In the genomic region with DNA sequence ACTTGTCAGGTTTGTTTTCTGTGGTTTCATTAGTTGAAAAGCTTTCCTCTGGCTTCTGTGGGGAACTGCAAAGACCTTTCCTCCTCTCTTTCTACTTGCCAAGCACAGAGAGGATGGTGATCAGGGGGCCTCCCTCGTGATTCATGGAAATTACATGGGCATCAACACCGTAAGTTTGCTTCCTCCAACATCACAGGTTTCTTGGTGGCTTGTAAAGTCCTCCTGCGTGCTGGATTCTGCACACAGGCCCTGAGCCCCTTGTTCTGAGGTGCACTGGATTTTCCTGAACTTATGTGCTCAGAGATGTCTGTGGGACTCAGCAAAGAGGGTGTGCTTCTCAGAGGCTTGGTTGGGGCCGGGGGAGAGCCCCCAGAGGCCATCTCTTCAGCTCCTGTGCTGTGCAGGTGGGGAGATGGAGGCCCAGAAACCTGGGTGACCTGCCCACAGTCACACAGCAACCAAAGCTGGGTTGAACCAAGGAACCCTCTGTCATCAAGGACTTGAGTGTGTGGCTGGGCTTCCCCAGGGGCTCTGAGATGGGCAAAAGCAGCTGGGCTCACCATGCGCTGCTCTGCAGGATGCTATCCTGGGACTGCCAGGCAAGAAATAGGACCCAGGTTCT, we compare ENCODE assay signal across 23 cellular contexts. TPM values are rescaled to one million over a fixed set of nuclear protein-coding genes. Genes with fewer than 3 reads are reported as not detected.
DNase-seq lines count a peak whose midpoint lies in the region; ATAC-seq and TF ChIP-seq lines count a peak whose summit lies in the region.
"Had no signal": no experiment of that assay in that cellular context is flagged by ENCODE, and none has a peak within 500 bp of the region (broad histone marks: within the 10 kb centered on the region; RNA-seq: fewer than 3 reads in every experiment).

No MANE protein-coding gene starts in this region.

- H3K4me1 Mint-ChIP-seq in MCF 10A (ENCODE audit: insufficient read depth, unreplicated experiment): no peaks in the 10 kb centered on the region
- H3K4me1 Mint-ChIP-seq in activated T-helper 17 cell treated with anti-CD3 and anti-CD28 coated beads, Interleukin-2, amount 50 U/mL, for 72 hours: peaks cover 7% of the 10 kb centered on the region
- peaks cover 24 to 47% (median 34%) of the 10 kb centered on the region in 4 donors for H3K4me1 Mint-ChIP-seq in naive thymus-derived CD8-positive, alpha-beta T cell

- no TSS peak for BruUV-seq in MCF 10A (replicated peaks; lab: Mats Ljungman, UMichigan)

- no peak overlapping the region for H3K4me3 ChIP-seq in breast epithelium
- no peak overlapping the region for H3K4me3 ChIP-seq in subcutaneous abdominal adipose tissue (ENCODE audit: low read depth in 1 of 5, low read length in 5 of 5)
- H3K4me3 ChIP-seq: ascending aorta, GM23338, Peyer's patch, SJSA1, smooth muscle cell had no signal

- H3K36me3 ChIP-seq in breast epithelium (no peaks in the 10 kb centered on the region), subcutaneous abdominal adipose tissue (ENCODE audit: control insufficient read depth in 5 of 5, insufficient read depth in 5 of 5, low read length in 5 of 5) (no peaks in the 10 kb centered on the region)
- H3K36me3 ChIP-seq: Peyer's patch, SJSA1 had no signal

- no peaks in the 10 kb centered on the region for H3K36me3 Mint-ChIP-seq in MCF 10A (ENCODE audit: insufficient read depth, unreplicated experiment)
- H3K36me3 Mint-ChIP-seq in activated T-helper 17 cell treated with anti-CD3 and anti-CD28 coated beads, Interleukin-2, amount 50 U/mL, for 72 hours (ENCODE audit: low read depth): no peaks in the 10 kb centered on the region
- H3K36me3 Mint-ChIP-seq in naive thymus-derived CD8-positive, alpha-beta T cell: no peaks in the 10 kb centered on the region
- H3K36me3 Mint-ChIP-seq: CD14-positive monocyte had no signal

- DNase-seq in breast epithelium (ENCODE audit: low spot score in 2 of 2): no peak
- DNase-seq in MCF 10A (ENCODE audit: unreplicated experiment): no peak
- DNase-seq in naive thymus-derived CD8-positive, alpha-beta T cell: no peak
- DNase-seq in NCI-H2227 treated with DMSO at 0.1 percent for 48 hours (lab: John Stamatoyannopoulos, UW): no peak
- no peak for DNase-seq in DMS79 (lab: John Stamatoyannopoulos, UW)
- DNase-seq: activated CD8-positive, alpha-beta memory T cell treated with anti-CD3 and anti-CD28 coated beads, Interleukin-2, amount 50 U/mL, for 4 hours; foreskin fibroblast; hippocampal formation; NCI-H1417 treated with DMSO at 0.1 percent for 48 hours; NCI-H524 treated with DMSO at 0.1 percent for 48 hours; Peyer's patch; stimulated activated CD4-positive, alpha-beta T cell treated with anti-CD3 and anti-CD28 coated beads, Interleukin-2, amount 100 ng/mL, for 48 hours; stimulated activated naive CD4-positive, alpha-beta T cell had no signal

- H3K27ac Mint-ChIP-seq in MCF 10A (ENCODE audit: low read depth, unreplicated experiment): no peak overlapping the region
- H3K27ac Mint-ChIP-seq in activated T-helper 17 cell treated with anti-CD3 and anti-CD28 coated beads, Interleukin-2, amount 50 U/mL, for 72 hours: peak overlapping the region; percentile 28
- H3K27ac Mint-ChIP-seq in naive thymus-derived CD8-positive, alpha-beta T cell: peak overlapping the region; percentile 33 to 95 (median 79)
- H3K27ac Mint-ChIP-seq: CD14-positive monocyte; T-helper 1 cell treated with Interleukin-12 subunit alpha and Interleukin-12 subunit beta and Interleukin-4 antibody, amounts not matched to agents 30 μg/mL and 1 μg/mL, for 36 hours had no signal

- POLR2A ChIA-PET in MCF 10A (lab: Yijun Ruan, JAX): no interaction called here
- POLR2A ChIA-PET in naive thymus-derived CD8-positive, alpha-beta T cell (lab: Charles Lee): interaction anchor here (0.6 to 1.9 kb wide), 8 partner anchors 8 to 51 kb away, joined by 3 to 9 read pairs (median 3); no protein-coding TSS in a partner anchor

- H3K27me3 ChIP-seq in breast epithelium (no peaks in the 10 kb centered on the region), subcutaneous abdominal adipose tissue (ENCODE audit: control insufficient read depth in 5 of 5, insufficient read depth in 4 of 5, low read length in 5 of 5) (no peaks in the 10 kb centered on the region)
- H3K27me3 ChIP-seq: ascending aorta, Peyer's patch, SJSA1 had no signal

- no peaks in the 10 kb centered on the region for H3K27me3 Mint-ChIP-seq in MCF 10A (ENCODE audit: insufficient read depth, unreplicated experiment)
- no peaks in the 10 kb centered on the region for H3K27me3 Mint-ChIP-seq in activated T-helper 17 cell treated with anti-CD3 and anti-CD28 coated beads, Interleukin-2, amount 50 U/mL, for 72 hours
- H3K27me3 Mint-ChIP-seq in naive thymus-derived CD8-positive, alpha-beta T cell: no peaks in the 10 kb centered on the region
- H3K27me3 Mint-ChIP-seq: central memory CD8-positive, alpha-beta T cell had no signal

- intact Hi-C loops in breast epithelium (cut with DNase I; ENCODE audit: low total_unique reads) (no loop called here), MCF 10A (cut with micrococcal nuclease) (no loop called here)

- no peak overlapping the region for H3K4me3 Mint-ChIP-seq in MCF 10A (ENCODE audit: unreplicated experiment)
- H3K4me3 Mint-ChIP-seq in activated T-helper 17 cell treated with anti-CD3 and anti-CD28 coated beads, Interleukin-2, amount 50 U/mL, for 72 hours: no peak overlapping the region
- peak overlapping the region in 7 of 10 donors; percentile 13 to 68 (median 40) for H3K4me3 Mint-ChIP-seq in naive thymus-derived CD8-positive, alpha-beta T cell
- H3K4me3 Mint-ChIP-seq: CD14-positive monocyte; central memory CD8-positive, alpha-beta T cell; GM23338; T-helper 1 cell treated with Interleukin-12 subunit alpha and Interleukin-12 subunit beta and Interleukin-4 antibody, amounts not matched to agents 30 μg/mL and 1 μg/mL, for 36 hours had no signal

- peak; percentile 39 for ATAC-seq in activated T-helper 17 cell treated with anti-CD3 and anti-CD28 coated beads, Interleukin-2, amount 50 U/mL, for 72 hours (replicated peaks)
- peak; percentile 38 to 44 for ATAC-seq in naive thymus-derived CD8-positive, alpha-beta T cell
- ATAC-seq in GM18873 (IDR thresholded peaks at IDR 0.05; ENCODE audit: low FRiP score, unreplicated experiment): no peak

- TF ChIP-seq POLR2A in breast epithelium (IDR thresholded peaks at IDR 0.05): no peak

- CTCF ChIA-PET in MCF 10A (lab: Yijun Ruan, JAX): interaction anchor here (0.7 kb wide), 1 partner anchor 10 kb away, joined by 3 read pairs; no protein-coding TSS in a partner anchor

- no peaks in the 10 kb centered on the region for H3K4me1 ChIP-seq in breast epithelium
- H3K4me1 ChIP-seq in subcutaneous abdominal adipose tissue (ENCODE audit: control insufficient read depth in 5 of 5, insufficient read depth in 5 of 5, low read length in 5 of 5): peaks cover 2 to 33% (median 9%) of the 10 kb centered on the region in 5 donors

- H3K9me3 ChIP-seq in breast epithelium (no peaks in the 10 kb centered on the region), subcutaneous abdominal adipose tissue (ENCODE audit: control insufficient read depth in 5 of 5, low read length in 5 of 5) (no peaks in the 10 kb centered on the region)
- H3K9me3 ChIP-seq: ascending aorta, Peyer's patch, SJSA1 had no signal

- no peaks in the 10 kb centered on the region for H3K9me3 Mint-ChIP-seq in MCF 10A (ENCODE audit: unreplicated experiment)
- no peaks in the 10 kb centered on the region for H3K9me3 Mint-ChIP-seq in activated T-helper 17 cell treated with anti-CD3 and anti-CD28 coated beads, Interleukin-2, amount 50 U/mL, for 72 hours
- H3K9me3 Mint-ChIP-seq in naive thymus-derived CD8-positive, alpha-beta T cell: no peaks in the 10 kb centered on the region
- H3K9me3 Mint-ChIP-seq: CD14-positive monocyte; central memory CD8-positive, alpha-beta T cell; GM23338; T-helper 1 cell treated with Interleukin-12 subunit alpha and Interleukin-12 subunit beta and Interleukin-4 antibody, amounts not matched to agents 30 μg/mL and 1 μg/mL, for 36 hours had no signal

- H3K27ac ChIP-seq in breast epithelium: peak overlapping the region; percentile 33 to 38
- peak overlapping the region; percentile 32 for H3K27ac ChIP-seq in subcutaneous abdominal adipose tissue (ENCODE audit: low read depth, low read length)
- H3K27ac ChIP-seq: SJSA1 had no signal

- TF ChIP-seq CTCF in breast epithelium (IDR thresholded peaks at IDR 0.05) (no peak), MCF 10A (IDR thresholded peaks at IDR 0.05; ENCODE audit: unreplicated experiment) (no peak)

- H3K9ac ChIP-seq in subcutaneous abdominal adipose tissue (ENCODE audit: low read length in 5 of 5): peak overlapping the region in 1 of 5 donors; percentile 51

RNA-seq across cellular contexts. Expression of gene RGS3, which starts 36.5 kb away (rescaled TPM):
- total RNA-seq in breast epithelium (10 to 100 TPM; 31.7 to 49.0 (median 35.4) TPM), MCF 10A (2022) (32.1 and 34.8 TPM in 2 replicates)
- total RNA-seq in activated T-helper 17 cell treated with anti-CD3 and anti-CD28 coated beads, Interleukin-2, amount 50 U/mL, for 72 hours: 10 to 100 TPM; 23.0 to 85.8 TPM
- 10 to 100 TPM; 27.8 to 29.5 TPM for total RNA-seq in naive thymus-derived CD8-positive, alpha-beta T cell
- 10 to 100 TPM; 17.9 to 33.4 (median 26.1) TPM for polyA plus RNA-seq in naive thymus-derived CD8-positive, alpha-beta T cell

Comparison
In these comparisons a context has a peak if more than half of its experiments do, and no peak if none do; other contexts are left out.
1. H3K4me3 Mint-ChIP-seq: peak in naive thymus-derived CD8-positive, alpha-beta T cell (7 of 10); none in MCF 10A (single experiment) and activated T-helper 17 cell treated with anti-CD3 and anti-CD28 coated beads, Interleukin-2, amount 50 U/mL, for 72 hours (single experiment).